In the genomic region with DNA sequence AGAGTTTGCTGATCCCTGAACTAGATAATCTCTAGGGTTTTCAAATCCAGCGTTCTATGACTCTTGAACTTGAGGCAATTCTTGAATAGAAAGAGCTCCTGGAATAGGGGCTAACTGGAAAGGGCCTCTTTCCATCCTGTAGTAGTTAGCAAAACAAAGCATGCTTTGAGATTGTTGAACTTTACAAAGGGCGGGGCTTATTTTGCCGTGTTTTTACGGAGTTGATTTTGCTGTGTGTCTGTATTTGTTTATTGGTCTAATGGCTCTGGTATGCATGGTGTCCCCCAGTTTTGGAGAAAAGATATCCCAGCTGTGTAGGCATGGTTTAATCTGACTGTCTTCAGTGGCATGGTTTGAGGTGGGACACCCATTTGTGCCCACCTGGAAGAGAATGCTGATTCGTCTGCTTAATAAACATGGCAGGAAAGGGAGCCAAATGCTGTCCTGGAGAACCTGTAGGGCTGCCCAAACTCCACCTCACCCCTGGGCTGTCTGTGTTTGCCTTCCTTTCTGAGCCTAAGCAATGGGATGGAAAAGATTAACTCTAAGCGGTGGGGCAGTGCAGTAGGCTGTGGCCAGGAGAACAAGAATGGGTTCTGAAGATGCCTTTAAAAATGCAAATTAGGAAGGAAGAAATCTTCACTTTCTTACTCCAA, we compare ENCODE assay signal across 17 cellular contexts.
DNase-seq lines count a peak whose midpoint lies in the region; TF ChIP-seq lines count a peak whose summit lies in the region.
"Had no signal": no experiment of that assay in that cellular context is flagged by ENCODE, and none has a peak within 500 bp of the region (broad histone marks: within the 10 kb centered on the region; RNA-seq: fewer than 3 reads in every experiment).

No MANE protein-coding gene starts in this region.

- in situ Hi-C loops in T47D (cut with HindIII; ENCODE audit: low pct_unique_long_range_greater_than_20kb, low sequenced_read_pairs): no loop called here

- H3K9me3 Mint-ChIP-seq in MCF 10A (ENCODE audit: unreplicated experiment): no peaks in the 10 kb centered on the region
- H3K9me3 Mint-ChIP-seq in osteocyte (ENCODE audit: unreplicated experiment): no peaks in the 10 kb centered on the region
- no peaks in the 10 kb centered on the region for H3K9me3 Mint-ChIP-seq in CD4-positive, alpha-beta memory T cell
- H3K9me3 Mint-ChIP-seq: CD14-positive monocyte had no signal

- H3K4me1 Mint-ChIP-seq in MCF 10A (ENCODE audit: insufficient read depth, unreplicated experiment) (no peaks in the 10 kb centered on the region), osteocyte (ENCODE audit: unreplicated experiment) (peaks cover 36% of the 10 kb centered on the region)
- H3K4me1 Mint-ChIP-seq in CD4-positive, alpha-beta memory T cell: peaks cover 0 to 2% (median 0%) of the 10 kb centered on the region in 4 donors

- H3K36me3 ChIP-seq in esophagus muscularis mucosa: peaks cover 0 to 5% (median 2%) of the 10 kb centered on the region in 4 donors
- no peaks in the 10 kb centered on the region for H3K36me3 ChIP-seq in vagina
- no peaks in the 10 kb centered on the region for H3K36me3 ChIP-seq in CD4-positive, alpha-beta memory T cell (ENCODE audit: insufficient read depth, low read length)

- no peak for TF ChIP-seq EP300 in esophagus muscularis mucosa (IDR thresholded peaks at IDR 0.05)

- 89% methylated on average over 6 of the region's 6 CpGs for WGBS in esophagus muscularis mucosa

- no peak overlapping the region for H3K27ac ChIP-seq in esophagus muscularis mucosa (replicated peaks in 1 of 4)
- peak overlapping the region; percentile 64 for H3K27ac ChIP-seq in vagina
- no peak overlapping the region for H3K27ac ChIP-seq in CD4-positive, alpha-beta memory T cell (ENCODE audit: low read depth, low read length)
- H3K27ac ChIP-seq: HL-60 had no signal

- H3K4me3 Mint-ChIP-seq in MCF 10A (ENCODE audit: unreplicated experiment) (no peak overlapping the region), osteocyte (ENCODE audit: unreplicated experiment) (no peak overlapping the region)
- H3K4me3 Mint-ChIP-seq in CD4-positive, alpha-beta memory T cell: no peak overlapping the region
- H3K4me3 Mint-ChIP-seq: CD14-positive monocyte had no signal

- intact Hi-C loops in MCF 10A (cut with micrococcal nuclease) (no loop called here), esophagus muscularis mucosa (cut with DNase I) (no loop called here), vagina (cut with DNase I) (no loop called here)
- intact Hi-C loops in CD4-positive, alpha-beta memory T cell (cut with micrococcal nuclease): no loop called here

- H3K4me3 ChIP-seq in esophagus muscularis mucosa: no peak overlapping the region
- no peak overlapping the region for H3K4me3 ChIP-seq in vagina
- no peak overlapping the region for H3K4me3 ChIP-seq in CD4-positive, alpha-beta memory T cell (ENCODE audit: low read length in 2 of 2)

- H3K27me3 Mint-ChIP-seq in MCF 10A (ENCODE audit: insufficient read depth, unreplicated experiment) (no peaks in the 10 kb centered on the region), osteocyte (ENCODE audit: unreplicated experiment) (no peaks in the 10 kb centered on the region)
- H3K27me3 Mint-ChIP-seq in CD4-positive, alpha-beta memory T cell: no peaks in the 10 kb centered on the region

- TF ChIP-seq POLR2A in esophagus muscularis mucosa (IDR thresholded peaks at IDR 0.05; ENCODE audit: low read depth) (no peak), vagina (IDR thresholded peaks at IDR 0.05) (no peak)

- CTCF ChIA-PET in MCF 10A (lab: Yijun Ruan, JAX): interaction anchor here (0.6 to 1.2 kb wide), 2 partner anchors 8 to 561 kb away, joined by 3 read pairs; no protein-coding TSS in a partner anchor
- CTCF ChIA-PET in CD4-positive, alpha-beta memory T cell (lab: Charles Lee; ENCODE audit: partially characterized antibody): no interaction called here

- DNase-seq in T47D (ENCODE audit: low read depth in 1 of 2, low spot score in 1 of 2): peak; percentile 28 to 39
- no peak for DNase-seq in MCF 10A (ENCODE audit: unreplicated experiment)
- DNase-seq in esophagus muscularis mucosa (ENCODE audit: extremely low spot score): peak; percentile 72
- DNase-seq in osteocyte (ENCODE audit: extremely low spot score, unreplicated experiment): peak; percentile 34
- peak in 1 of 2 donors; percentile 49 for DNase-seq in vagina (ENCODE audit: extremely low spot score in 2 of 2)
- no peak for DNase-seq in A172 (ENCODE audit: low spot score)
- DNase-seq in CD4-positive, alpha-beta memory T cell: no peak
- no peak for DNase-seq in EL
- DNase-seq: Caco-2, DMS53, KG1, NCI-H1092 treated with DMSO at 0.1 percent for 48 hours, NCI-H187, NCI-H446, NCI-H748 treated with DMSO at 0.1 percent for 48 hours had no signal

- H3K4me1 ChIP-seq in esophagus muscularis mucosa (peaks cover 0 to 24% (median 11%) of the 10 kb centered on the region in 4 donors), vagina (peaks cover 44% of the 10 kb centered on the region)
- no peaks in the 10 kb centered on the region for H3K4me1 ChIP-seq in CD4-positive, alpha-beta memory T cell (ENCODE audit: insufficient read depth, low read length)

- peaks cover 6% of the 10 kb centered on the region for H3K36me3 Mint-ChIP-seq in MCF 10A (ENCODE audit: insufficient read depth, unreplicated experiment)
- H3K36me3 Mint-ChIP-seq in osteocyte (ENCODE audit: unreplicated experiment): peaks cover 4% of the 10 kb centered on the region
- H3K36me3 Mint-ChIP-seq in CD4-positive, alpha-beta memory T cell: peaks cover 0 to 4% of the 10 kb centered on the region in 2 donors

- POLR2A ChIA-PET in MCF 10A (lab: Yijun Ruan, JAX): interaction anchor here (0.6 kb wide), 1 partner anchor 78 kb away, joined by 4 read pairs; no protein-coding TSS in a partner anchor
- POLR2A ChIA-PET in CD4-positive, alpha-beta memory T cell (lab: Charles Lee; ENCODE audit: partially characterized antibody): no interaction called here

- H3K9me3 ChIP-seq in esophagus muscularis mucosa (no peaks in the 10 kb centered on the region), vagina (no peaks in the 10 kb centered on the region)
- H3K9me3 ChIP-seq in CD4-positive, alpha-beta memory T cell (ENCODE audit: control insufficient read depth in 1 of 2, low read length in 2 of 2): no peaks in the 10 kb centered on the region
- H3K9me3 ChIP-seq: Caco-2 had no signal

- TF ChIP-seq CTCF in MCF 10A (IDR thresholded peaks at IDR 0.05; ENCODE audit: unreplicated experiment) (no peak), esophagus muscularis mucosa (IDR thresholded peaks at IDR 0.05) (no peak), osteocyte (IDR thresholded peaks at IDR 0.05) (no peak), vagina (IDR thresholded peaks at IDR 0.05) (no peak)

- H3K27ac Mint-ChIP-seq in MCF 10A (ENCODE audit: low read depth, unreplicated experiment) (no peak overlapping the region), osteocyte (ENCODE audit: unreplicated experiment) (no peak overlapping the region)
- H3K27ac Mint-ChIP-seq in CD4-positive, alpha-beta memory T cell: peak overlapping the region in 2 of 7 donors; percentile 7 to 72

- H3K27me3 ChIP-seq in esophagus muscularis mucosa: no peaks in the 10 kb centered on the region
- no peaks in the 10 kb centered on the region for H3K27me3 ChIP-seq in vagina
- H3K27me3 ChIP-seq in CD4-positive, alpha-beta memory T cell (ENCODE audit: insufficient read depth, low read length): no peaks in the 10 kb centered on the region

- BruUV-seq in MCF 10A (replicated peaks; lab: Mats Ljungman, UMichigan): no TSS peak

Comparison
In these comparisons a context has a peak if more than half of its experiments do, and no peak if none do; other contexts are left out.
1. DNase-seq: peak in T47D (2 of 2), esophagus muscularis mucosa (single experiment) and osteocyte (single experiment); none in MCF 10A (single experiment), A172 (single experiment), CD4-positive, alpha-beta memory T cell (0 of 5) and EL (single experiment).